Comparison of ENCODE assay signal across 30 cellular contexts in the genomic region with DNA sequence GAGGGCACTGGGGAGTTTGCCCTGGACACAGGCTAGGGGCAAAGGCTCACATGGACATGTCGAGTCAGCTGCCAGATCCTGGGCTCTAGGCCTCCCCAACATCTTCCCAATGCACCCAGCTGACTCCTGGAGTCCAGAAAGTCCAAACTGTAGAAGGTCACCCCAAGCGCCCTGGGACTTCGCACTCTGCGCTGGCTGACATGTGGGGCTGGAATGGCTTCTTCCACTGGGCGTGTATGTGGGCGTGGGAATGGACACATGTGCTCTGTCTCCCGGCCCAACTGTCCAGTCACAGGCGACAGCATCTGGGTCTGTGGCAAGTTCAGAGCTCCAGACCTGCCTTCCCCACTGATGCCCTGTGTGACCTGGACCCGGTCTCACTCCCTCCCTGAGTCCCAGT. TPM values are rescaled to one million over a fixed set of nuclear protein-coding genes. Genes with fewer than 3 reads are reported as not detected.
DNase-seq lines count a peak whose midpoint lies in the region; ATAC-seq and TF ChIP-seq lines count a peak whose summit lies in the region.
"Had no signal": no experiment of that assay in that cellular context is flagged by ENCODE, and none has a peak within 500 bp of the region (broad histone marks: within the 10 kb centered on the region; RNA-seq: fewer than 3 reads in every experiment).

No MANE protein-coding gene starts in this region.

- H3K4me1 Mint-ChIP-seq in activated naive CD4-positive, alpha-beta T cell treated with anti-CD3 and anti-CD28 coated beads for 36 hours (ENCODE audit: low read depth) = peaks cover 80% of the 10 kb centered on the region
- H3K4me1 Mint-ChIP-seq: nephron had no signal

- no peak overlapping the region for H4K8ac ChIP-seq in trophoblast cell (ENCODE audit: low read depth, low read length)

- H3K4me1 ChIP-seq in OCI-LY7 (ENCODE audit: insufficient read depth, low read length, poor library complexity, severe bottlenecking) = peaks cover 69% of the 10 kb centered on the region
- peaks cover 10% of the 10 kb centered on the region for H3K4me1 ChIP-seq in body of pancreas
- H3K4me1 ChIP-seq in trophoblast cell (ENCODE audit: control insufficient read depth in 1 of 2, insufficient read depth in 2 of 2, low read length in 2 of 2) = peaks cover 16 to 18% of the 10 kb centered on the region in 2 experiments
- H3K4me1 ChIP-seq: breast epithelium, foreskin keratinocyte, vagina had no signal

- no peak overlapping the region for H3K27ac ChIP-seq in OCI-LY7 (ENCODE audit: low read depth, low read length, poor library complexity, severe bottlenecking)
- no peak overlapping the region for H3K27ac ChIP-seq in body of pancreas
- no peak overlapping the region for H3K27ac ChIP-seq in trophoblast cell (ENCODE audit: low read depth, low read length)
- H3K27ac ChIP-seq: breast epithelium, foreskin keratinocyte, heart right ventricle, ovary, spleen, thoracic aorta, vagina had no signal

- H3K36me3 Mint-ChIP-seq in activated naive CD4-positive, alpha-beta T cell treated with anti-CD3 and anti-CD28 coated beads for 36 hours (ENCODE audit: low read depth) = peaks cover 21% of the 10 kb centered on the region

- H2AFZ ChIP-seq in OCI-LY7 (ENCODE audit: low read length) (no peak overlapping the region), trophoblast cell (ENCODE audit: insufficient read depth, low read length, poor library complexity) (no peak overlapping the region)

- H3K4ac ChIP-seq in trophoblast cell (ENCODE audit: low read depth, low read length) = no peak overlapping the region

- DNase-seq in activated naive CD4-positive, alpha-beta T cell treated with anti-CD3 and anti-CD28 coated beads for 36 hours = no peak
- no peak for DNase-seq in activated naive CD4-positive, alpha-beta T cell (lab: John Stamatoyannopoulos, UW)
- DNase-seq in OCI-LY7 (ENCODE audit: low spot score) (no peak), body of pancreas (peak in 3 of 4 donors; percentile 47 to 64 (median 57)), trophoblast cell (no peak), NCI-H774 (lab: John Stamatoyannopoulos, UW) (no peak), HEK293T (ENCODE audit: extremely low spot score) (no peak), NCI-H524 treated with DMSO at 0.1 percent for 48 hours (lab: John Stamatoyannopoulos, UW) (no peak)
- DNase-seq: activated effector memory CD4-positive, alpha-beta T cell treated with Interleukin-2 at 50 U/mL for 16 hours; amniotic stem cell; C1 segment of cervical spinal cord; effector memory CD4-positive, alpha-beta T cell; foreskin keratinocyte; heart right ventricle; left cardiac atrium; NCI-H2081; NCI-H345; NCI-H82; ovary; SK-N-SH; spleen; stimulated activated CD4-positive, alpha-beta T cell treated with anti-CD3 and anti-CD28 coated beads, Interleukin-2, amount 100 ng/mL, for 48 hours; T1000 had no signal

- no peaks in the 10 kb centered on the region for H3K9me3 ChIP-seq in OCI-LY7 (ENCODE audit: low read length)
- H3K9me3 ChIP-seq in body of pancreas = no peaks in the 10 kb centered on the region
- H3K9me3 ChIP-seq in trophoblast cell (ENCODE audit: insufficient read depth, low read depth, low read length) = no peaks in the 10 kb centered on the region
- H3K9me3 ChIP-seq: breast epithelium, heart right ventricle, ovary, SK-N-SH, spleen, thoracic aorta, vagina had no signal

- CTCF ChIA-PET in activated naive CD4-positive, alpha-beta T cell treated with anti-CD3 and anti-CD28 coated beads for 36 hours (lab: Charles Lee) = no interaction called here
- CTCF ChIA-PET in OCI-LY7 (lab: Charles Lee; ENCODE audit: unreplicated experiment) (interaction anchor here (0.6 kb wide), 2 partner anchors 13 to 1082 kb away, joined by 5 read pairs; no protein-coding TSS in a partner anchor), HEK293T (lab: Yijun Ruan, JAX) (no interaction called here)

- no peak overlapping the region for H4K12ac ChIP-seq in trophoblast cell (ENCODE audit: low read depth, low read length)

- H3K79me1 ChIP-seq in trophoblast cell (ENCODE audit: low read length) = peaks cover 3% of the 10 kb centered on the region

- H2BK120ac ChIP-seq in trophoblast cell (ENCODE audit: insufficient read depth, low read length, poor library complexity) = no peak overlapping the region

- peak overlapping the region; percentile 39 for H2AK5ac ChIP-seq in trophoblast cell (ENCODE audit: low read length)

- 36 to 43% methylated on average over 4 to 9 of the region's 9 CpGs for WGBS in body of pancreas, 2 donors
- no CpG with 5 or more reads among the region's 9 CpGs for WGBS in trophoblast cell (ENCODE audit: extremely low coverage, insufficient coverage, insufficient read length)

- no peak overlapping the region for H3K9ac ChIP-seq in trophoblast cell (ENCODE audit: low read length)
- H3K9ac ChIP-seq: SK-N-SH had no signal

- no peak overlapping the region for H2BK5ac ChIP-seq in trophoblast cell (ENCODE audit: low read depth, low read length, poor library complexity)

- no peaks in the 10 kb centered on the region for H3K27me3 Mint-ChIP-seq in activated naive CD4-positive, alpha-beta T cell treated with anti-CD3 and anti-CD28 coated beads for 36 hours (ENCODE audit: low read depth)

- peaks cover 3% of the 10 kb centered on the region for H3K9me3 Mint-ChIP-seq in activated naive CD4-positive, alpha-beta T cell treated with anti-CD3 and anti-CD28 coated beads for 36 hours
- H3K9me3 Mint-ChIP-seq: nephron had no signal

- no peaks in the 10 kb centered on the region for H4K20me1 ChIP-seq in OCI-LY7 (ENCODE audit: insufficient read depth, low read length)

- H3K27ac Mint-ChIP-seq in activated naive CD4-positive, alpha-beta T cell treated with anti-CD3 and anti-CD28 coated beads for 36 hours = peak overlapping the region; percentile 97
- H3K27ac Mint-ChIP-seq: nephron had no signal

- H4K91ac ChIP-seq in trophoblast cell (ENCODE audit: low read depth, low read length) = no peak overlapping the region

- H3K23ac ChIP-seq in trophoblast cell (ENCODE audit: low read length) = no peak overlapping the region

- no peak overlapping the region for H3K4me3 Mint-ChIP-seq in activated naive CD4-positive, alpha-beta T cell treated with anti-CD3 and anti-CD28 coated beads for 36 hours
- H3K4me3 Mint-ChIP-seq: nephron had no signal

- TF ChIP-seq CTCF in OCI-LY7 (conservative IDR thresholded peaks at IDR 0.05; ENCODE audit: low read length) = no peak
- no peak for TF ChIP-seq CTCF in body of pancreas (IDR thresholded peaks at IDR 0.05)

- no peaks in the 10 kb centered on the region for H3K9me2 ChIP-seq in OCI-LY7 (ENCODE audit: insufficient read depth, low read length)
- H3K9me2 ChIP-seq: SK-N-SH had no signal

- H3K79me2 ChIP-seq in OCI-LY7 (ENCODE audit: insufficient read depth, low read depth, low read length) (no peaks in the 10 kb centered on the region), trophoblast cell (ENCODE audit: control insufficient read depth, insufficient read depth, low read length, poor library complexity) (no peaks in the 10 kb centered on the region)

- 0 out of 2 replicates have a peak overlapping the region, but pooled peaks have one; percentile 19 for H3K4me2 ChIP-seq in OCI-LY7 (ENCODE audit: low read length)
- no peak overlapping the region for H3K4me2 ChIP-seq in trophoblast cell (ENCODE audit: low read length)
- H3K4me2 ChIP-seq: SK-N-SH had no signal

- H2BK12ac ChIP-seq in trophoblast cell (ENCODE audit: low read length) = no peak overlapping the region

- POLR2A ChIA-PET in OCI-LY7 (lab: Charles Lee) = interaction anchor here (0.8 kb wide), 1 partner anchor 76 kb away, joined by 3 read pairs; no protein-coding TSS in a partner anchor
- POLR2A ChIA-PET in HEK293T (lab: Yijun Ruan, JAX) = no interaction called here

- ATAC-seq in body of pancreas = no peak
- ATAC-seq: esophagus mucosa, HCT116, left cardiac atrium had no signal

- TF ChIP-seq POLR2A in body of pancreas (IDR thresholded peaks at IDR 0.05) = no peak

- H3K14ac ChIP-seq in trophoblast cell (ENCODE audit: low read length) = no peak overlapping the region

- H3K36me3 ChIP-seq in OCI-LY7 (ENCODE audit: insufficient read depth, low read length) (no peaks in the 10 kb centered on the region; the same call in 1 of the 2 replicates), body of pancreas (replicated peaks in 1 of 2; ENCODE audit: insufficient read depth in 1 of 2, low read depth in 2 of 2) (no peaks in the 10 kb centered on the region), trophoblast cell (ENCODE audit: control insufficient read depth in 1 of 2, insufficient read depth in 2 of 2, low read length in 2 of 2) (no peaks in the 10 kb centered on the region)
- H3K36me3 ChIP-seq: breast epithelium, heart right ventricle, ovary, spleen, thoracic aorta, vagina had no signal

- no peak overlapping the region for H3K18ac ChIP-seq in trophoblast cell (ENCODE audit: low read length)

- intact Hi-C loops in activated naive CD4-positive, alpha-beta T cell treated with anti-CD3 and anti-CD28 coated beads for 36 hours (cut with micrococcal nuclease) = no loop called here
- intact Hi-C loops in OCI-LY7 (cut with micrococcal nuclease; ENCODE audit: unreplicated experiment) = no loop called here
- intact Hi-C loops in body of pancreas (cut with DNase I) = no loop called here

- no peak overlapping the region for H3K4me3 ChIP-seq in OCI-LY7 (ENCODE audit: low read depth, low read length, poor library complexity, severe bottlenecking)
- no peak overlapping the region for H3K4me3 ChIP-seq in body of pancreas
- no peak overlapping the region for H3K4me3 ChIP-seq in trophoblast cell (ENCODE audit: low read depth, low read length)
- H3K4me3 ChIP-seq: breast epithelium, heart right ventricle, ovary, spleen, thoracic aorta, vagina had no signal

- H3K27me3 ChIP-seq in body of pancreas (no peaks in the 10 kb centered on the region), trophoblast cell (ENCODE audit: insufficient read depth, low read length) (no peaks in the 10 kb centered on the region)
- H3K27me3 ChIP-seq: breast epithelium, foreskin keratinocyte, heart right ventricle, ovary, spleen, vagina had no signal

- BruUV-seq in OCI-LY7 (replicated peaks; lab: Mats Ljungman, UMichigan) = no TSS peak

TF ChIP-seq in HEK293T, 16 proteins besides CTCF, POLR2A, EP300 and RAD21 (continues in another document):
- TF ChIP-seq FOXK2 (IDR thresholded peaks at IDR 0.05) = no peak

RNA-seq across cellular contexts. Expression of a gene that starts 13.2 kb away (rescaled TPM):
- total RNA-seq in activated naive CD4-positive, alpha-beta T cell treated with anti-CD3 and anti-CD28 coated beads for 36 hours = 100 to 1,000 TPM; 443 to 448 TPM
- 2.1 and 4.9 TPM in 2 replicates for total RNA-seq in OCI-LY7 (2014; rRNA removed; shearing (Covaris generic))
- total RNA-seq in OCI-LY7 (2022) = 7.4 and 10.3 TPM in 2 replicates
- total RNA-seq in body of pancreas = 100 to 1,000 TPM in 1 of 2 donors, 10 to 100 TPM in 1; 88.0 to 112 TPM
- 241 and 261 TPM in 2 replicates for polyA plus RNA-seq in trophoblast cell (2013)

RNA-seq across cellular contexts. Expression of a gene that starts 29.2 kb away (rescaled TPM):
- 10 to 100 TPM; 22.6 to 24.2 TPM for total RNA-seq in activated naive CD4-positive, alpha-beta T cell treated with anti-CD3 and anti-CD28 coated beads for 36 hours
- 3.3 and 4.7 TPM in 2 replicates for total RNA-seq in OCI-LY7 (2014; rRNA removed; shearing (Covaris generic))
- total RNA-seq in OCI-LY7 (2022) (3.0 and 3.2 TPM in 2 replicates), body of pancreas (10 to 100 TPM; 16.9 to 24.4 TPM)
- polyA plus RNA-seq in trophoblast cell (2013) = 11.0 and 11.7 TPM in 2 replicates
- total RNA-seq: M059J had no signal

RNA-seq across cellular contexts. Expression of a gene that starts 48.0 kb away (rescaled TPM):
- total RNA-seq in activated naive CD4-positive, alpha-beta T cell treated with anti-CD3 and anti-CD28 coated beads for 36 hours = 100 to 1,000 TPM; 139 to 141 TPM
- 6.6 and 12.2 TPM in 2 replicates for total RNA-seq in OCI-LY7 (2014; rRNA removed; shearing (Covaris generic))
- total RNA-seq in OCI-LY7 (2022) (11.6 and 17.4 TPM in 2 replicates), body of pancreas (100 to 1,000 TPM in 1 of 2 donors, 10 to 100 TPM in 1; 78.9 to 138 TPM)
- polyA plus RNA-seq in trophoblast cell (2013) = 21.0 and 22.3 TPM in 2 replicates

Comparison
In these comparisons a context has a peak if more than half of its experiments do, and no peak if none do; other contexts are left out.
1. DNase-seq: peak in body of pancreas (3 of 4); none in activated naive CD4-positive, alpha-beta T cell treated with anti-CD3 and anti-CD28 coated beads for 36 hours (single experiment), activated naive CD4-positive, alpha-beta T cell (0 of 4), OCI-LY7 (single experiment), trophoblast cell (0 of 2), NCI-H774 (single experiment), HEK293T (single experiment) and NCI-H524 treated with DMSO at 0.1 percent for 48 hours (single experiment).
2. RNA of a gene that starts 13.2 kb away (total RNA-seq): 443 to 448 TPM in activated naive CD4-positive, alpha-beta T cell treated with anti-CD3 and anti-CD28 coated beads for 36 hours and 88.0 to 112 TPM in body of pancreas; 2.1 to 10.3 TPM in OCI-LY7; every median in the first group is over 4 times any median in the second.
3. RNA of a gene that starts 48.0 kb away (total RNA-seq): 139 to 141 TPM in activated naive CD4-positive, alpha-beta T cell treated with anti-CD3 and anti-CD28 coated beads for 36 hours and 78.9 to 138 TPM in body of pancreas; 6.6 to 17.4 TPM in OCI-LY7; every median in the first group is over 4 times any median in the second.